Comparison of ENCODE assay signal across 8 cellular contexts in the genomic region with DNA sequence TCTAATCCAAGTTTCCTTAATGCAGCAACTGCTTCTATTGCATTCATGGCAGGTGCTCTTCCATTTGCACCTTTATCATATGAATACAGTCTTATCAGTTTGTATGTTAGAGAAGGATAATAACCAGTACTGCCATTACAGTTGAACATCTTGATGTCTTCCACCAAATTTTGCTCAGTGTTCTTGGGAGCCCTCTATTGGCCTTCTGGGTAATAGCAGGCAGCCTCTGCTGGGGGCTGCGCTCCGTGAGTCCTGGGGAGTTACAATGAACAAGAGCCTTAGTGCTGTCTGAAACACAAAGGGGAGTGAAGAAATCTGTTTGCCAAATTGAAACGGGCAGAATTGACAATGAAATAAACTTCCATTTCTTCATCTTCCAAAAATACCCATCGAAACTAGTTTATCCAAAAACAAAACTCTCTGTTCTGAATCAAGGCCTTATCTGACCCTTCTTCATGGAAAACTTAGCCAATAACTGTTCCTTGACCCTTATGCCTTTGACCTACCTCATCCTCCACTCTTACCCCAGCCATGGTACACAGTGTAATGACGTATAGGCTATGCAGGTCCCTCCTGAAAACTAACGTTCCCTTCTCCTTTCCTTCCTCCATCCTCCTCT.
DNase-seq lines count a peak whose midpoint lies in the region; ATAC-seq, FAIRE-seq and TF ChIP-seq lines count a peak whose summit lies in the region.

No MANE protein-coding gene starts in this region.

- no peaks in the 10 kb centered on the region for H3K36me3 ChIP-seq in H7 (replicated peaks; ENCODE audit: control insufficient read depth, insufficient read depth, low read length)
- H3K36me3 ChIP-seq in PC-3 (ENCODE audit: low read depth, low read length), result no peaks in the 10 kb centered on the region
- no peaks in the 10 kb centered on the region for H3K36me3 ChIP-seq in colonic mucosa

- H3K4me1 ChIP-seq in PC-3 (ENCODE audit: insufficient read depth, low read length) (peaks cover 12% of the 10 kb centered on the region; the same call in 1 of the 2 replicates), colonic mucosa (no peaks in the 10 kb centered on the region)

- no peaks in the 10 kb centered on the region for H3K27me3 ChIP-seq in H7 (ENCODE audit: control insufficient read depth, insufficient read depth, low read length)
- H3K27me3 ChIP-seq in PC-3 (ENCODE audit: low read length), result no peaks in the 10 kb centered on the region
- no peaks in the 10 kb centered on the region for H3K27me3 ChIP-seq in colonic mucosa

- POLR2A ChIA-PET in PC-3 (lab: Charles Lee; ENCODE audit: unreplicated experiment), result no interaction called here

- CTCF ChIA-PET in PC-3 (lab: Charles Lee), result interaction anchor here (0.6 to 0.7 kb wide), 2 partner anchors 191 to 745 kb away, joined by 3 to 6 read pairs; no protein-coding TSS in a partner anchor

- no TSS peak for BruUV-seq in PC-3 (replicated peaks; lab: Mats Ljungman, UMichigan)

- H3K4me2 ChIP-seq in PC-3 (ENCODE audit: low read length), result no peak overlapping the region

- H3K9me2 ChIP-seq in PC-3 (replicated peaks; ENCODE audit: low read length), result no peaks in the 10 kb centered on the region

- no peaks in the 10 kb centered on the region for H4K20me1 ChIP-seq in PC-3 (ENCODE audit: low read length)

- no peaks in the 10 kb centered on the region for H3F3A ChIP-seq in PC-3 (ENCODE audit: low read length, unreplicated experiment)

- H3K27ac ChIP-seq in PC-3 (ENCODE audit: low read length), result no peak overlapping the region
- no peak overlapping the region for H3K27ac ChIP-seq in colonic mucosa

- intact Hi-C loops in PC-3 (cut with micrococcal nuclease), result loop anchor here (1.0 to 5.0 kb wide), 3 partner anchors 194 to 545 kb away; no protein-coding TSS in a partner anchor
- intact Hi-C loops in colonic mucosa (cut with DNase I), result loop anchor here (5.0 kb wide), 1 partner anchor 534 kb away; no protein-coding TSS in a partner anchor

- H3K9ac ChIP-seq in PC-3 (ENCODE audit: low read length) (no peak overlapping the region), colonic mucosa (ENCODE audit: low read depth in 2 of 2, low read length in 2 of 2) (no peak overlapping the region)

- H3K4me3 ChIP-seq in H7 (ENCODE audit: insufficient read depth, low read depth, low read length), result no peak overlapping the region
- no peak overlapping the region for H3K4me3 ChIP-seq in PC-3 (ENCODE audit: low read length)
- H3K4me3 ChIP-seq in colonic mucosa, result no peak overlapping the region

- no peaks in the 10 kb centered on the region for H3K9me3 ChIP-seq in PC-3 (ENCODE audit: low read length)
- H3K9me3 ChIP-seq in colonic mucosa, result no peaks in the 10 kb centered on the region

- H2AFZ ChIP-seq in PC-3 (ENCODE audit: low read length), result no peak overlapping the region

- no peak for FAIRE-seq in D721Med (lab: Jason Lieb, UNC)

- peak; percentile 86 for TF ChIP-seq CTCF in D721Med (IDR thresholded peaks at IDR 0.05; ENCODE audit: insufficient read depth, missing control alignments)
- TF ChIP-seq CTCF in PC-3 (conservative IDR thresholded peaks at IDR 0.05; ENCODE audit: low read depth, low read length), result peak; percentile 92
- peak; percentile 82 for TF ChIP-seq CTCF in colonic mucosa (IDR thresholded peaks at IDR 0.05)

- DNase-seq in D721Med (ENCODE audit: insufficient read length, low spot score) (no peak), H7 (peak; percentile 64), PC-3 (peak; percentile 59), colonic mucosa (no peak), medulla oblongata (ENCODE audit: extremely low spot score) (peak; percentile 63), DMS153 (lab: John Stamatoyannopoulos, UW) (no peak)

- ATAC-seq in PC-3 (no peak), HG03469 (IDR thresholded peaks at IDR 0.05; ENCODE audit: unreplicated experiment) (no peak), GM18868 (IDR thresholded peaks at IDR 0.05; ENCODE audit: unreplicated experiment) (no peak)

- no peaks in the 10 kb centered on the region for H3K79me2 ChIP-seq in PC-3 (ENCODE audit: low read length)

Comparison
In these comparisons a context has a peak if more than half of its experiments do, and no peak if none do; other contexts are left out.
1. DNase-seq: peak in H7 (single experiment), PC-3 (single experiment) and medulla oblongata (single experiment); none in D721Med (single experiment), colonic mucosa (single experiment) and DMS153 (single experiment).
2. Peak in every context shown above with its lines, with median percentiles within 50 percentile points of each other: CTCF ChIP-seq.